1 cellular context compared by ENCODE assay signal in genomic region chr19:55063492-55063843, GRCh38.
TF ChIP-seq lines count a peak whose summit lies in the region.

No MANE protein-coding gene starts in this region.

TF ChIP-seq in HCT116, 20 proteins besides CTCF, POLR2A, EP300 and RAD21:
- TF ChIP-seq, protein P1, sequence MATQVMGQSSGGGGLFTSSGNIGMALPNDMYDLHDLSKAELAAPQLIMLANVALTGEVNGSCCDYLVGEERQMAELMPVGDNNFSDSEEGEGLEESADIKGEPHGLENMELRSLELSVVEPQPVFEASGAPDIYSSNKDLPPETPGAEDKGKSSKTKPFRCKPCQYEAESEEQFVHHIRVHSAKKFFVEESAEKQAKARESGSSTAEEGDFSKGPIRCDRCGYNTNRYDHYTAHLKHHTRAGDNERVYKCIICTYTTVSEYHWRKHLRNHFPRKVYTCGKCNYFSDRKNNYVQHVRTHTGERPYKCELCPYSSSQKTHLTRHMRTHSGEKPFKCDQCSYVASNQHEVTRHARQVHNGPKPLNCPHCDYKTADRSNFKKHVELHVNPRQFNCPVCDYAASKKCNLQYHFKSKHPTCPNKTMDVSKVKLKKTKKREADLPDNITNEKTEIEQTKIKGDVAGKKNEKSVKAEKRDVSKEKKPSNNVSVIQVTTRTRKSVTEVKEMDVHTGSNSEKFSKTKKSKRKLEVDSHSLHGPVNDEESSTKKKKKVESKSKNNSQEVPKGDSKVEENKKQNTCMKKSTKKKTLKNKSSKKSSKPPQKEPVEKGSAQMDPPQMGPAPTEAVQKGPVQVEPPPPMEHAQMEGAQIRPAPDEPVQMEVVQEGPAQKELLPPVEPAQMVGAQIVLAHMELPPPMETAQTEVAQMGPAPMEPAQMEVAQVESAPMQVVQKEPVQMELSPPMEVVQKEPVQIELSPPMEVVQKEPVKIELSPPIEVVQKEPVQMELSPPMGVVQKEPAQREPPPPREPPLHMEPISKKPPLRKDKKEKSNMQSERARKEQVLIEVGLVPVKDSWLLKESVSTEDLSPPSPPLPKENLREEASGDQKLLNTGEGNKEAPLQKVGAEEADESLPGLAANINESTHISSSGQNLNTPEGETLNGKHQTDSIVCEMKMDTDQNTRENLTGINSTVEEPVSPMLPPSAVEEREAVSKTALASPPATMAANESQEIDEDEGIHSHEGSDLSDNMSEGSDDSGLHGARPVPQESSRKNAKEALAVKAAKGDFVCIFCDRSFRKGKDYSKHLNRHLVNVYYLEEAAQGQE (IDR thresholded peaks at IDR 0.05; ENCODE audit: low read depth): no peak
- TF ChIP-seq SRF (IDR thresholded peaks at IDR 0.05; ENCODE audit: low read depth): peak; percentile 16; the same call in 1 of the 2 replicates
